Comparison of ENCODE assay signal across 1 cellular context in the genomic region with DNA sequence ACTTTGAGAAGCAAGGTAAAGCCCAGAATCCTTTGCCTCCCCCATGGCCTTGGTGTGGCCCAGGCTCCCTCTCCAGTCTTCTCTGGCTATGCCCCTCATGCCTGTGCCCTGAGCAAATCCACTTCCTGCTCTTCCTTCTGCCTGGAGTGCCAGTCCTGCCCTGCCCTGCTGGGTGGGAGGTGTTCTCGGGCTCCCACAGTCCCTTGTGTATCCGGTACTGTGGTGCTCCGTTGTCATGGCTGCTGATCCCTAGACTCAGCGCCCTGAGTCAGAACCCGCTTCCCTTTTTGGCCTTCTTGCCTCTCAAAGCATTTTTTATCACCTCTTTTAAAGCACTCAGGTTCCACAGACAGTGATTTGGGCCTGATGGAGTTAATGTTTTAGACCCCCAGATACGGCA.
TF ChIP-seq lines count a peak whose summit lies in the region.

No MANE protein-coding gene starts in this region.

TF ChIP-seq in IMR-90, 13 proteins besides CTCF, POLR2A, EP300 and RAD21:
- TF ChIP-seq MXI1 (IDR thresholded peaks at IDR 0.05; ENCODE audit: borderline replicate concordance, low read depth, low read length) (no peak), NFE2L2 (IDR thresholded peaks at IDR 0.05; ENCODE audit: low read depth, low read length) (no peak), RFX5 (IDR thresholded peaks at IDR 0.05; ENCODE audit: low read depth, low read length) (no peak), CHD1 (IDR thresholded peaks at IDR 0.05; ENCODE audit: low read depth, low read length) (no peak), CEBPB (IDR thresholded peaks at IDR 0.05; ENCODE audit: low read depth, low read length) (no peak), FOS (IDR thresholded peaks at IDR 0.05; ENCODE audit: low read depth, low read length) (no peak), MAFK (IDR thresholded peaks at IDR 0.05; ENCODE audit: low read depth, low read length) (no peak), BHLHE40 (IDR thresholded peaks at IDR 0.05; ENCODE audit: low read depth, low read length) (no peak), MAZ (IDR thresholded peaks at IDR 0.05; ENCODE audit: borderline replicate concordance, low read depth, low read length) (no peak), RCOR1 (IDR thresholded peaks at IDR 0.05; ENCODE audit: insufficient replicate concordance, low read length) (no peak), SMC3 (IDR thresholded peaks at IDR 0.05; ENCODE audit: low read depth, low read length) (no peak)
- TF ChIP-seq, protein P1, sequence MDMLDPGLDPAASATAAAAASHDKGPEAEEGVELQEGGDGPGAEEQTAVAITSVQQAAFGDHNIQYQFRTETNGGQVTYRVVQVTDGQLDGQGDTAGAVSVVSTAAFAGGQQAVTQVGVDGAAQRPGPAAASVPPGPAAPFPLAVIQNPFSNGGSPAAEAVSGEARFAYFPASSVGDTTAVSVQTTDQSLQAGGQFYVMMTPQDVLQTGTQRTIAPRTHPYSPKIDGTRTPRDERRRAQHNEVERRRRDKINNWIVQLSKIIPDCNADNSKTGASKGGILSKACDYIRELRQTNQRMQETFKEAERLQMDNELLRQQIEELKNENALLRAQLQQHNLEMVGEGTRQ (IDR thresholded peaks at IDR 0.05; ENCODE audit: low read depth, low read length), result no peak
- TF ChIP-seq, protein P2, sequence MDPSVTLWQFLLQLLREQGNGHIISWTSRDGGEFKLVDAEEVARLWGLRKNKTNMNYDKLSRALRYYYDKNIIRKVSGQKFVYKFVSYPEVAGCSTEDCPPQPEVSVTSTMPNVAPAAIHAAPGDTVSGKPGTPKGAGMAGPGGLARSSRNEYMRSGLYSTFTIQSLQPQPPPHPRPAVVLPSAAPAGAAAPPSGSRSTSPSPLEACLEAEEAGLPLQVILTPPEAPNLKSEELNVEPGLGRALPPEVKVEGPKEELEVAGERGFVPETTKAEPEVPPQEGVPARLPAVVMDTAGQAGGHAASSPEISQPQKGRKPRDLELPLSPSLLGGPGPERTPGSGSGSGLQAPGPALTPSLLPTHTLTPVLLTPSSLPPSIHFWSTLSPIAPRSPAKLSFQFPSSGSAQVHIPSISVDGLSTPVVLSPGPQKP (IDR thresholded peaks at IDR 0.05; ENCODE audit: borderline replicate concordance, low read depth, low read length), result no peak
